In the genomic region with DNA sequence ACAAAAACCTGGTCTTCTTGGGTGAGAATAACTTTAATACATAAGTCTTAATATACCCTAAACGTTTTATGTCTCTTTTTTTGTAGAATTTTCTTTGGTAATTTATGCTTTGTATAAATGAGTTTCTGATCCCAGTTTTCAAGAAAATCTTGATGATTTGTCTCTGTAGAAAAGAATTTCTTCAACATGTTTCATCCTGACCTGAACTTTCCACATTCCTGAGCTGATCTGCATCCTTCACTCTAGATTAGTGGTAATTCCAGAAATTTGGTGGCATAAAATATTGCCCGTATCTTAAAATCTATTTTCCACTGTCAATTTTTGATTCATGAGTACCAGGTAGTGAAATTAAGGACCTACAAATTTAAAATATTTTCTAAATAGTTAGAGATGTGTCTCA, we compare ENCODE assay signal across 16 cellular contexts. TPM values are rescaled to one million over a fixed set of nuclear protein-coding genes. Genes with fewer than 3 reads are reported as not detected.
DNase-seq lines count a peak whose midpoint lies in the region; ATAC-seq and TF ChIP-seq lines count a peak whose summit lies in the region.
"Had no signal": no experiment of that assay in that cellular context is flagged by ENCODE, and none has a peak within 500 bp of the region (broad histone marks: within the 10 kb centered on the region; RNA-seq: fewer than 3 reads in every experiment).

No MANE protein-coding gene starts in this region.

- H3K9me3 ChIP-seq in RWPE2 (ENCODE audit: severe bottlenecking) (no peaks in the 10 kb centered on the region), left ventricle myocardium inferior (replicated peaks) (no peaks in the 10 kb centered on the region)
- H3K9me3 ChIP-seq: A549, HAP-1 had no signal

- H3K27ac Mint-ChIP-seq in chondrocyte (ENCODE audit: unreplicated experiment) (peak overlapping the region; percentile 45), type B pancreatic cell (peak overlapping the region; percentile 30)
- H3K27ac Mint-ChIP-seq: CD14-positive monocyte; CD8-positive, alpha-beta T cell; HFFc6 had no signal

- no peak for TF ChIP-seq POLR2A in lower leg skin (IDR thresholded peaks at IDR 0.05)

- H3K4me1 Mint-ChIP-seq in chondrocyte (ENCODE audit: low read depth) (peaks cover 4% of the 10 kb centered on the region), type B pancreatic cell (ENCODE audit: unreplicated experiment) (no peaks in the 10 kb centered on the region)
- H3K4me1 Mint-ChIP-seq: CD14-positive monocyte had no signal

- no peaks in the 10 kb centered on the region for H3K27me3 ChIP-seq in RWPE2 (ENCODE audit: insufficient read depth, poor library complexity, severe bottlenecking)
- no peaks in the 10 kb centered on the region for H3K27me3 ChIP-seq in foreskin keratinocyte
- no peaks in the 10 kb centered on the region for H3K27me3 ChIP-seq in left ventricle myocardium inferior (ENCODE audit: low read depth)

- H3K36me3 Mint-ChIP-seq in chondrocyte (ENCODE audit: low read depth) (peaks cover 6% of the 10 kb centered on the region), type B pancreatic cell (peaks cover 55% of the 10 kb centered on the region)

- H3K4me3 Mint-ChIP-seq in chondrocyte (ENCODE audit: unreplicated experiment) = no peak overlapping the region
- H3K4me3 Mint-ChIP-seq in type B pancreatic cell = peak overlapping the region; percentile 11
- H3K4me3 Mint-ChIP-seq: CD14-positive monocyte; CD8-positive, alpha-beta T cell; HFFc6 had no signal

- ATAC-seq in RWPE2 (ENCODE audit: low read depth) (no peak), foreskin keratinocyte (peak; percentile 37)
- ATAC-seq: A549; CD8-positive, alpha-beta T cell had no signal

- H3K27me3 Mint-ChIP-seq in chondrocyte (ENCODE audit: low read depth) (no peaks in the 10 kb centered on the region), type B pancreatic cell (no peaks in the 10 kb centered on the region)

- H3K27ac ChIP-seq in RWPE2 (ENCODE audit: poor library complexity, severe bottlenecking) (peak overlapping the region; percentile 41), foreskin keratinocyte (no peak overlapping the region), left ventricle myocardium inferior (replicated peaks) (no peak overlapping the region)
- H3K27ac ChIP-seq: A549 had no signal

- intact Hi-C loops in lower leg skin (cut with DNase I; ENCODE audit: low total_unique reads) = no loop called here
- intact Hi-C loops in left ventricle myocardium inferior (cut with micrococcal nuclease) = no loop called here

- H3K4me1 ChIP-seq in RWPE2 (ENCODE audit: insufficient read depth, poor library complexity, severe bottlenecking) = peaks cover 18% of the 10 kb centered on the region
- peaks cover 14% of the 10 kb centered on the region for H3K4me1 ChIP-seq in foreskin keratinocyte
- no peaks in the 10 kb centered on the region for H3K4me1 ChIP-seq in left ventricle myocardium inferior
- H3K4me1 ChIP-seq: A549, HAP-1 had no signal

- DNase-seq in RWPE2 (ENCODE audit: low spot score) (no peak), chondrocyte (ENCODE audit: low spot score) (no peak), foreskin keratinocyte (peak; percentile 27 to 64), type B pancreatic cell (ENCODE audit: extremely low spot score, unreplicated experiment) (no peak), lower leg skin (ENCODE audit: low spot score in 2 of 2) (no peak), RPMI8226 (no peak), left ventricle myocardium inferior (no peak)
- DNase-seq: CD8-positive, alpha-beta T cell; COR-L47; DMS153; DMS79 treated with DMSO at 0.1 percent for 48 hours; EL; HFFc6 had no signal

- H3K36me3 ChIP-seq in RWPE2 (ENCODE audit: low read depth) (peaks cover 66% of the 10 kb centered on the region), left ventricle myocardium inferior (peaks cover 8% of the 10 kb centered on the region)
- H3K36me3 ChIP-seq: HAP-1 had no signal

- no peak overlapping the region for H3K4me3 ChIP-seq in RWPE2 (ENCODE audit: severe bottlenecking)
- H3K4me3 ChIP-seq in lower leg skin (ENCODE audit: low read depth, poor library complexity, severe bottlenecking) = no peak overlapping the region
- no peak overlapping the region for H3K4me3 ChIP-seq in left ventricle myocardium inferior
- H3K4me3 ChIP-seq: A549, HAP-1 had no signal

- no peaks in the 10 kb centered on the region for H3K9me3 Mint-ChIP-seq in chondrocyte (ENCODE audit: low read depth)
- H3K9me3 Mint-ChIP-seq in type B pancreatic cell = peaks cover 7% of the 10 kb centered on the region
- H3K9me3 Mint-ChIP-seq: CD8-positive, alpha-beta T cell; HFFc6 had no signal

- TF ChIP-seq CTCF in RWPE2 (IDR thresholded peaks at IDR 0.05; ENCODE audit: poor library complexity, severe bottlenecking) (no peak), chondrocyte (IDR thresholded peaks at IDR 0.05) (no peak), foreskin keratinocyte (conservative IDR thresholded peaks at IDR 0.05) (no peak), type B pancreatic cell (conservative IDR thresholded peaks at IDR 0.05) (no peak), lower leg skin (IDR thresholded peaks at IDR 0.05) (no peak), left ventricle myocardium inferior (IDR thresholded peaks at IDR 0.05; ENCODE audit: borderline replicate concordance) (no peak)

- WGBS in lower leg skin, 2 donors = 51 to 70% methylated on average over 2 of the region's 2 CpGs

RNA-seq across cellular contexts. Expression of a gene that starts 16.3 kb away (rescaled TPM):
- total RNA-seq in chondrocyte = 5.0 to 10.3 TPM (median 5.2 TPM) in 3 replicates
- 10.8 and 13.7 TPM in 2 replicates for total RNA-seq in foreskin keratinocyte
- 2.0 and 4.0 TPM in 2 replicates for polyA plus RNA-seq in foreskin keratinocyte
- 20.7 and 40.6 TPM in 2 replicates for total RNA-seq in type B pancreatic cell (ENCODE audit: low replicate concordance)
- total RNA-seq in lower leg skin = 10 to 100 TPM in 1 of 4 donors, 1 to 10 TPM in 3; 2.4 to 10.0 (median 7.3) TPM
- total RNA-seq in left ventricle myocardium inferior = 1.7 TPM

RNA-seq across cellular contexts. Expression of a gene that starts 43.5 kb away (rescaled TPM):
- total RNA-seq in chondrocyte = 7.9 to 12.3 TPM (median 8.6 TPM) in 3 replicates
- 6.9 and 10.3 TPM in 2 replicates for total RNA-seq in foreskin keratinocyte
- polyA plus RNA-seq in foreskin keratinocyte = 3.6 and 4.0 TPM in 2 replicates
- 38.0 and 40.6 TPM in 2 replicates for total RNA-seq in type B pancreatic cell (ENCODE audit: low replicate concordance)
- 10 to 100 TPM; 20.4 to 49.0 (median 27.4) TPM for total RNA-seq in lower leg skin
- 12.4 TPM for total RNA-seq in left ventricle myocardium inferior

Comparison
In these comparisons a context has a peak if more than half of its experiments do, and no peak if none do; other contexts are left out.
1. DNase-seq: peak in foreskin keratinocyte (2 of 2); none in RWPE2 (single experiment), chondrocyte (single experiment), type B pancreatic cell (single experiment), lower leg skin (0 of 2), RPMI8226 (single experiment) and left ventricle myocardium inferior (single experiment).